8 cellular contexts compared by ENCODE assay signal in the genomic region with DNA sequence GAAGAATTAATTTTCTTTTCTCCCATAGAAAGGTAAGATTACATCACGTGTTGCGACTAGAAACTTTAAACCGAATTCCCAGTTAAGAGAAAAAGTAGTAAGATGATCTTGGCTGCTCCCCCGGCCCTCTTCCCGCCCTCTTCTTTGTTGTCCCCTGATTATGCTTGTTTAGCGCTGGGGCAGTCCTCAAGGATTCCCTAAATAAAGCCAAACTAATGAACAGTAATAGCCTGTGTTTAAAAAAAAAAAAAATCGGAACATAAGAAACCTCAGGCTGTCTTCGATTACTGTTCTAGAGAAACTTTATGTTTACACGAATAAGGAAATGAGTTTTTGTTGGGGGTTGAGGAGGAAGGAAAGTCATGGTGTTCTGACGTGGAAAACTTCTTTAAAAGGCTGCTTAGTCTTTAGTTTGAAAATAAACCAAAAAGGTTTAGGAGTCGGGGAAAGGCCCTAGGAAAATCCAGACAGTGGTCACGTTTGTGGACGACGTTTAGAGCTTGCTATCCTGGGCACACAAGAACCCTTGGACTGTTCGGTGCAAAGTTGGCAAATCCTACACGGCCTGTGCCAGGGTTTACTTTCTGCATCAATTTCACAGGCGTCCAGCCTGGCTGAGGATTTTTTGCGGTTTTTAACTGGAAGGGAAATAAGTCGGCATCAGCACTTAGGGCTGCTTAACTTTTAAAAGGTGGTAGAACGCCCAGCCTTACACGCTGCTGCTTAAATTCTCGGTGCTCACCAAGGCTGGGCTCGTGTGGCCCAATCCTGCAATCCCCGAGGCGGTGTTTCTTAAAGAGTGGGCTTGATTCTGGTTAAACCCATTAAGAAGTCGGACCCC. TPM values are rescaled to one million over a fixed set of nuclear protein-coding genes. Genes with fewer than 3 reads are reported as not detected.
DNase-seq lines count a peak whose midpoint lies in the region; ATAC-seq and TF ChIP-seq lines count a peak whose summit lies in the region.

No MANE protein-coding gene starts in this region.

- TF ChIP-seq CTCF in Loucy (conservative IDR thresholded peaks at IDR 0.05; ENCODE audit: low read length) = no peak

- H3K79me2 ChIP-seq in Loucy (ENCODE audit: insufficient read depth, low read length) = peaks cover 51% of the 10 kb centered on the region

- H3K36me3 ChIP-seq in Loucy (ENCODE audit: insufficient read depth, low read length) = no peaks in the 10 kb centered on the region
- no peaks in the 10 kb centered on the region for H3K36me3 ChIP-seq in ectodermal cell (ENCODE audit: control insufficient read depth, insufficient read depth, low read length)

- no peaks in the 10 kb centered on the region for H3K27me3 ChIP-seq in Loucy (ENCODE audit: insufficient read depth, low read length, poor library complexity, severe bottlenecking)
- H3K27me3 ChIP-seq in ectodermal cell (ENCODE audit: control insufficient read depth, insufficient read depth, low read length, poor library complexity, severe bottlenecking) = no peaks in the 10 kb centered on the region

- H3K9me3 ChIP-seq in Loucy (ENCODE audit: insufficient read depth, low read depth, low read length) (no peaks in the 10 kb centered on the region), ectodermal cell (ENCODE audit: control insufficient read depth, low read length) (no peaks in the 10 kb centered on the region)

- H3K9ac ChIP-seq in Loucy (ENCODE audit: low read depth, low read length, poor library complexity, severe bottlenecking) = peak overlapping the region; percentile 94

- H3K9me2 ChIP-seq in Loucy (replicated peaks; ENCODE audit: low read depth, low read length) = no peaks in the 10 kb centered on the region

- H3K4me1 ChIP-seq in Loucy (ENCODE audit: insufficient read depth, low read length, poor library complexity, severe bottlenecking) = peaks cover 8% of the 10 kb centered on the region
- H3K4me1 ChIP-seq in ectodermal cell (ENCODE audit: control insufficient read depth, insufficient read depth, low read length) = peaks cover 9% of the 10 kb centered on the region

- peak overlapping the region; percentile 85 for H2AFZ ChIP-seq in Loucy (ENCODE audit: low read length)

- DNase-seq in DMS53 (lab: John Stamatoyannopoulos, UW) = peak; percentile 58
- DNase-seq in activated CD4-positive, alpha-beta T cell treated with anti-CD3 and anti-CD28 coated beads for 4 hours = peak; percentile 26 to 38
- DNase-seq in lung microvascular endothelial cell (ENCODE audit: low read depth in 2 of 2) = peak; percentile 55 to 65
- DNase-seq in stimulated activated CD8-positive, alpha-beta memory T cell treated with anti-CD3 and anti-CD28 coated beads, Interleukin-15, amount 100 ng/mL, for 48 hours (ENCODE audit: low read depth in 2 of 2) = peak; percentile 17 to 21

- H3K4me2 ChIP-seq in Loucy (ENCODE audit: low read depth, low read length, poor library complexity, severe bottlenecking) = peak overlapping the region; percentile 71

- peaks cover 31% of the 10 kb centered on the region for H4K20me1 ChIP-seq in Loucy (ENCODE audit: insufficient read depth, low read length, poor library complexity, severe bottlenecking)

- peak overlapping the region; percentile 96 for H3K4me3 ChIP-seq in Loucy (ENCODE audit: low read length, poor library complexity, severe bottlenecking)
- peak overlapping the region; percentile 57 for H3K4me3 ChIP-seq in ectodermal cell (ENCODE audit: insufficient read depth, low read depth, low read length)

- ATAC-seq in HG02938 (IDR thresholded peaks at IDR 0.05; ENCODE audit: unreplicated experiment) (no peak), GM18498 (IDR thresholded peaks at IDR 0.05; ENCODE audit: unreplicated experiment) (no peak)

- WGBS in ectodermal cell, 2 experiments = 1% methylated on average over 26 of the region's 26 CpGs

- peak overlapping the region; percentile 93 for H3K27ac ChIP-seq in ectodermal cell (ENCODE audit: insufficient read depth, low read depth, low read length, poor library complexity, severe bottlenecking)

- H3F3A ChIP-seq in Loucy (ENCODE audit: low read depth) = no peaks in the 10 kb centered on the region

RNA-seq across cellular contexts. Expression of gene MAT2B, which starts 1.1 kb away (rescaled TPM):
- polyA plus RNA-seq in ectodermal cell (2013, experiment 1 of 4) = 62.4 TPM
- 61.6 TPM for polyA plus RNA-seq in ectodermal cell (2013, experiment 2 of 4)
- polyA plus RNA-seq in ectodermal cell (2013, experiment 3 of 4) = 53.8 TPM
- 59.8 TPM for polyA plus RNA-seq in ectodermal cell (2013, experiment 4 of 4)
- total RNA-seq in lung microvascular endothelial cell = 77.1 and 81.0 TPM in 2 replicates

RNA-seq across cellular contexts. Expression of gene HMMR, which starts 43.9 kb away (rescaled TPM):
- polyA plus RNA-seq in ectodermal cell (2013, experiment 1 of 4) = 65.2 TPM
- 54.4 TPM for polyA plus RNA-seq in ectodermal cell (2013, experiment 2 of 4)
- polyA plus RNA-seq in ectodermal cell (2013, experiment 3 of 4) = 72.1 TPM
- polyA plus RNA-seq in ectodermal cell (2013, experiment 4 of 4) = 68.2 TPM
- 3.2 and 14.6 TPM in 2 replicates for total RNA-seq in lung microvascular endothelial cell

RNA-seq across cellular contexts. Expression of gene NUDCD2, which starts 44.4 kb away (rescaled TPM):
- 58.5 TPM for polyA plus RNA-seq in ectodermal cell (2013, experiment 1 of 4)
- polyA plus RNA-seq in ectodermal cell (2013, experiment 2 of 4) = 50.3 TPM
- 40.3 TPM for polyA plus RNA-seq in ectodermal cell (2013, experiment 3 of 4)
- polyA plus RNA-seq in ectodermal cell (2013, experiment 4 of 4) = 49.6 TPM
- total RNA-seq in lung microvascular endothelial cell = 3.9 and 4.2 TPM in 2 replicates
